ENCODE assay signal across 1 cellular context in the genomic region with DNA sequence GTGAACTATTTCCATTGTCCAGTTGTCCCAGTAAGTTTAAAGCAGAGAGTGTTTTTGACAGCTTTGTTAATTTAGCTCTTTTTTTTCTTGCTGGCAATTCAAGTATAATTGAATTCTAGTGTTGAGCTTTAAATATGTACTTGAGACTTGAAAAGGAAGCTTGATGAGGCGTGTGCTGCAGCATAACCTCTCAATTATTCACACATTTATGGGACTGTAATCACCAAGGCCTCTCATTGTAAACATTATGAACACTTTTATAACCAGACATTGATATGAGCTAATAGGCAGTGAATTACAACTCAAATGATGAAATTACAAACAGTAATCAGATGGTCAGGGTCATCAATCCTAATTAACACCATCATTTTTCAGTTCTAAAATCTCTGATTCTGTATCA.
TF ChIP-seq lines count a peak whose summit lies in the region.

No MANE protein-coding gene starts in this region.

TF ChIP-seq in IMR-90, 13 proteins besides CTCF, POLR2A, EP300 and RAD21:
- TF ChIP-seq NFE2L2 (IDR thresholded peaks at IDR 0.05; ENCODE audit: low read depth, low read length) = no peak
- TF ChIP-seq BHLHE40 (IDR thresholded peaks at IDR 0.05; ENCODE audit: low read depth, low read length) = no peak
- no peak for TF ChIP-seq MAZ (IDR thresholded peaks at IDR 0.05; ENCODE audit: borderline replicate concordance, low read depth, low read length)
- no peak for TF ChIP-seq RFX5 (IDR thresholded peaks at IDR 0.05; ENCODE audit: low read depth, low read length)
- TF ChIP-seq SMC3 (IDR thresholded peaks at IDR 0.05; ENCODE audit: low read depth, low read length) = no peak
- no peak for TF ChIP-seq CHD1 (IDR thresholded peaks at IDR 0.05; ENCODE audit: low read depth, low read length)
- TF ChIP-seq CEBPB (IDR thresholded peaks at IDR 0.05; ENCODE audit: low read depth, low read length) = no peak
